In genomic region chr10:34715511-34716187, GRCh38 we compare ENCODE assay signal across 1 cellular context.
TF ChIP-seq lines count a peak whose summit lies in the region.

No MANE protein-coding gene starts in this region.

TF ChIP-seq in SK-N-SH treated with all-trans-retinoic acid at 6 μM for 48 hours, 23 proteins besides CTCF, POLR2A, EP300 and RAD21 (continued from another document):
- TF ChIP-seq PATZ1 (CRISPR knock-in tag; IDR thresholded peaks at IDR 0.05; ENCODE audit: borderline replicate concordance) (no peak), ARNTL (CRISPR knock-in tag; IDR thresholded peaks at IDR 0.05; ENCODE audit: borderline replicate concordance, low read depth) (no peak), GLIS3 (CRISPR knock-in tag; IDR thresholded peaks at IDR 0.05) (no peak), CSRNP3 (CRISPR knock-in tag; IDR thresholded peaks at IDR 0.05) (no peak), ZFP3 (CRISPR knock-in tag; IDR thresholded peaks at IDR 0.05) (0 out of 2 replicates have a peak, but pooled peaks have one; percentile 29), ZFP30 (CRISPR knock-in tag; IDR thresholded peaks at IDR 0.05) (no peak), RARB (CRISPR knock-in tag; IDR thresholded peaks at IDR 0.05) (no peak), ZC3H10 (CRISPR knock-in tag; IDR thresholded peaks at IDR 0.05) (no peak), CSDC2 (CRISPR knock-in tag; IDR thresholded peaks at IDR 0.05) (no peak), TSHZ2 (CRISPR knock-in tag; IDR thresholded peaks at IDR 0.05) (no peak), TCF4 (CRISPR knock-in tag; IDR thresholded peaks at IDR 0.05; ENCODE audit: borderline replicate concordance) (0 out of 2 replicates have a peak, but pooled peaks have one; percentile 12), OSR1 (CRISPR knock-in tag; IDR thresholded peaks at IDR 0.05) (no peak)
TF ChIP-seq in SK-N-SH treated with all-trans-retinoic acid at 6 μM for 48 hours: peak in this region for 3.
